Comparison of ENCODE assay signal across 1 cellular context in the genomic region with DNA sequence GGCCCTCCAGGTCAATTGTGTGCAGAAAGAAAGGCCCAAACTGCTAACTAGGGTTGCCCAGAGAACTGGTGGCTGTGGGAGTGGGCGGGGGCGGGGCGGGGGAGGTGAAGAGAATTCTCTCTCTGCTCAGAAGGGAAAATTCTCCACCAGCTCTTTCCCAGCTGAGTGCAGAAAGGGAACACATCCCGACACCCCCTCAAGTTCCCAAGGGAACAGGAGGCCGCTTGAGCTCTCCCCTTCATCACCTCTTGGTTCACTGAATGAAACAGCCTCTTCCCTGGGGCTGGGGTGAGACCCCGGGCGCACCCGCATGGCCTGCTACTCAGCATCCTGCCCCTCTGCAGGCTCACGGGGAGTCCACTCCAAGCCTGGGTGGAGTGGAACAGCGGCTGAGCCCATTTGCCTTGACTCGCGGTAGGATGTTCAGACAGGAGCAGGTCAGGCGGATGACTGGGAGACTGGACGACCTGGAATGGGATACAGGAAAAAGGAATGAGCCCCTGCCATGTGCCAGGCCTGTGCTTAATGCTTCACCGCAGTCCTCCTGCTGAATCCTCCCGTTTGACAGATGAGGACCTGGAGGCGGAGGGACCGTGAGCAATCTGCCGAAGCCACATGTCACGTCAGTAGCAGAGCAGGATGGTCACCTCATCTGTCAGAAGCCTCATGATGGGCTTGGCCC.
A peak's percentile ranks its signal among the peaks of the same experiment; 100 is the strongest.
TF ChIP-seq lines count a peak whose summit lies in the region.

No MANE protein-coding gene starts in this region.

TF ChIP-seq in K562, 482 proteins besides CTCF, POLR2A, EP300 and RAD21 (continued from another document and continues in another):
- TF ChIP-seq, protein P1, sequence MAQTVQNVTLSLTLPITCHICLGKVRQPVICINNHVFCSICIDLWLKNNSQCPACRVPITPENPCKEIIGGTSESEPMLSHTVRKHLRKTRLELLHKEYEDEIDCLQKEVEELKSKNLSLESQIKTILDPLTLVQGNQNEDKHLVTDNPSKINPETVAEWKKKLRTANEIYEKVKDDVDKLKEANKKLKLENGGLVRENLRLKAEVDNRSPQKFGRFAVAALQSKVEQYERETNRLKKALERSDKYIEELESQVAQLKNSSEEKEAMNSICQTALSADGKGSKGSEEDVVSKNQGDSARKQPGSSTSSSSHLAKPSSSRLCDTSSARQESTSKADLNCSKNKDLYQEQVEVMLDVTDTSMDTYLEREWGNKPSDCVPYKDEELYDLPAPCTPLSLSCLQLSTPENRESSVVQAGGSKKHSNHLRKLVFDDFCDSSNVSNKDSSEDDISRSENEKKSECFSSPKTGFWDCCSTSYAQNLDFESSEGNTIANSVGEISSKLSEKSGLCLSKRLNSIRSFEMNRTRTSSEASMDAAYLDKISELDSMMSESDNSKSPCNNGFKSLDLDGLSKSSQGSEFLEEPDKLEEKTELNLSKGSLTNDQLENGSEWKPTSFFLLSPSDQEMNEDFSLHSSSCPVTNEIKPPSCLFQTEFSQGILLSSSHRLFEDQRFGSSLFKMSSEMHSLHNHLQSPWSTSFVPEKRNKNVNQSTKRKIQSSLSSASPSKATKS (CRISPR knock-in tag; IDR thresholded peaks at IDR 0.05), result no peak
- TF ChIP-seq EGR1 (conservative IDR thresholded peaks at IDR 0.05) (peak; percentile 73), CBFA2T2 (conservative IDR thresholded peaks at IDR 0.05) (peak; percentile 80), SMAD4 (CRISPR knock-in tag; conservative IDR thresholded peaks at IDR 0.05) (peak; percentile 55), MTA3 (IDR thresholded peaks at IDR 0.05; ENCODE audit: borderline replicate concordance) (0 out of 2 replicates have a peak, but pooled peaks have one; percentile 54), TOE1 (IDR thresholded peaks at IDR 0.05; ENCODE audit: borderline replicate concordance) (peak; percentile 45; the same call in 1 of the 2 replicates), TOE1 (CRISPR knock-in tag; IDR thresholded peaks at IDR 0.05; ENCODE audit: borderline replicate concordance, low read depth) (no peak), HNRNPK (IDR thresholded peaks at IDR 0.05; ENCODE audit: low read depth, low read length, poor library complexity, severe bottlenecking) (no peak), DPF2 (IDR thresholded peaks at IDR 0.05) (peak; percentile 91), KDM1A (IDR thresholded peaks at IDR 0.05) (peak; percentile 62 to 70; a peak in 3 of 4 replicates), NBN (IDR thresholded peaks at IDR 0.05; ENCODE audit: low read depth) (0 out of 2 replicates have a peak, but pooled peaks have one; percentile 38), RFX5 (IDR thresholded peaks at IDR 0.05; ENCODE audit: low read depth, low read length) (no peak), ATF1 (CRISPR knock-in tag; IDR thresholded peaks at IDR 0.05) (no peak), ATF1 (tag; IDR thresholded peaks at IDR 0.05) (peak; percentile 46; the same call in 1 of the 2 replicates), RFX1 (IDR thresholded peaks at IDR 0.05) (no peak), NFE2 (IDR thresholded peaks at IDR 0.05; ENCODE audit: low read depth) (peak; percentile 44; the same call in 1 of the 2 replicates), SIRT6 (IDR thresholded peaks at IDR 0.05; ENCODE audit: low read depth, low read length) (no peak), TEAD4 (IDR thresholded peaks at IDR 0.05; ENCODE audit: low read length) (peak; percentile 88), TEAD4 (CRISPR knock-in tag; IDR thresholded peaks at IDR 0.05; ENCODE audit: borderline replicate concordance) (no peak), CBFB (CRISPR knock-in tag; IDR thresholded peaks at IDR 0.05) (0 out of 2 replicates have a peak, but pooled peaks have one; percentile 51), FOXK1 (CRISPR knock-in tag; IDR thresholded peaks at IDR 0.05; ENCODE audit: borderline replicate concordance) (no peak), RBBP5 (IDR thresholded peaks at IDR 0.05; ENCODE audit: borderline replicate concordance, insufficient read depth, low read length, poor library complexity, severe bottlenecking) (peak; percentile 26), STAT5A (IDR thresholded peaks at IDR 0.05; ENCODE audit: borderline replicate concordance, low read length) (peak; percentile 63), GABPA (tag; conservative IDR thresholded peaks at IDR 0.05; ENCODE audit: low read depth) (no peak), MCM3 (IDR thresholded peaks at IDR 0.05) (no peak), ZNF668 (CRISPR knock-in tag; IDR thresholded peaks at IDR 0.05) (no peak), ZNF175 (CRISPR knock-in tag; IDR thresholded peaks at IDR 0.05; ENCODE audit: low read depth) (peak; percentile 60; the same call in 1 of the 2 replicates), MTA1 (IDR thresholded peaks at IDR 0.05; ENCODE audit: borderline replicate concordance) (no peak), HDAC1 (IDR thresholded peaks at IDR 0.05) (peak in 1 of 2 experiments; percentile 76; a peak in 1 of 4 replicates), LEF1 (IDR thresholded peaks at IDR 0.05) (0 out of 2 replicates have a peak, but pooled peaks have one; percentile 14), L3MBTL2 (IDR thresholded peaks at IDR 0.05) (peak; percentile 93), ZNF79 (CRISPR knock-in tag; IDR thresholded peaks at IDR 0.05; ENCODE audit: low read depth) (no peak), ZNF263 (CRISPR knock-in tag; IDR thresholded peaks at IDR 0.05; ENCODE audit: borderline replicate concordance) (peak; percentile 95), NRF1 (conservative IDR thresholded peaks at IDR 0.05 in 1 of 2, IDR thresholded peaks at IDR 0.05 in 1 of 2) (peak in 1 of 2 experiments; percentile 41; a peak in 1 of 4 replicates), MYC (IDR thresholded peaks at IDR 0.05; ENCODE audit: low read depth, low read length) (peak; percentile 85), MYC (CRISPR knock-in tag; IDR thresholded peaks at IDR 0.05; ENCODE audit: borderline replicate concordance, low read depth) (no peak), HMG20A (CRISPR knock-in tag; conservative IDR thresholded peaks at IDR 0.05) (no peak)
- TF ChIP-seq, protein P2, sequence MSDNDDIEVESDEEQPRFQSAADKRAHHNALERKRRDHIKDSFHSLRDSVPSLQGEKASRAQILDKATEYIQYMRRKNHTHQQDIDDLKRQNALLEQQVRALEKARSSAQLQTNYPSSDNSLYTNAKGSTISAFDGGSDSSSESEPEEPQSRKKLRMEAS (CRISPR knock-in tag; IDR thresholded peaks at IDR 0.05), result peak; percentile 95
- TF ChIP-seq, protein P3, sequence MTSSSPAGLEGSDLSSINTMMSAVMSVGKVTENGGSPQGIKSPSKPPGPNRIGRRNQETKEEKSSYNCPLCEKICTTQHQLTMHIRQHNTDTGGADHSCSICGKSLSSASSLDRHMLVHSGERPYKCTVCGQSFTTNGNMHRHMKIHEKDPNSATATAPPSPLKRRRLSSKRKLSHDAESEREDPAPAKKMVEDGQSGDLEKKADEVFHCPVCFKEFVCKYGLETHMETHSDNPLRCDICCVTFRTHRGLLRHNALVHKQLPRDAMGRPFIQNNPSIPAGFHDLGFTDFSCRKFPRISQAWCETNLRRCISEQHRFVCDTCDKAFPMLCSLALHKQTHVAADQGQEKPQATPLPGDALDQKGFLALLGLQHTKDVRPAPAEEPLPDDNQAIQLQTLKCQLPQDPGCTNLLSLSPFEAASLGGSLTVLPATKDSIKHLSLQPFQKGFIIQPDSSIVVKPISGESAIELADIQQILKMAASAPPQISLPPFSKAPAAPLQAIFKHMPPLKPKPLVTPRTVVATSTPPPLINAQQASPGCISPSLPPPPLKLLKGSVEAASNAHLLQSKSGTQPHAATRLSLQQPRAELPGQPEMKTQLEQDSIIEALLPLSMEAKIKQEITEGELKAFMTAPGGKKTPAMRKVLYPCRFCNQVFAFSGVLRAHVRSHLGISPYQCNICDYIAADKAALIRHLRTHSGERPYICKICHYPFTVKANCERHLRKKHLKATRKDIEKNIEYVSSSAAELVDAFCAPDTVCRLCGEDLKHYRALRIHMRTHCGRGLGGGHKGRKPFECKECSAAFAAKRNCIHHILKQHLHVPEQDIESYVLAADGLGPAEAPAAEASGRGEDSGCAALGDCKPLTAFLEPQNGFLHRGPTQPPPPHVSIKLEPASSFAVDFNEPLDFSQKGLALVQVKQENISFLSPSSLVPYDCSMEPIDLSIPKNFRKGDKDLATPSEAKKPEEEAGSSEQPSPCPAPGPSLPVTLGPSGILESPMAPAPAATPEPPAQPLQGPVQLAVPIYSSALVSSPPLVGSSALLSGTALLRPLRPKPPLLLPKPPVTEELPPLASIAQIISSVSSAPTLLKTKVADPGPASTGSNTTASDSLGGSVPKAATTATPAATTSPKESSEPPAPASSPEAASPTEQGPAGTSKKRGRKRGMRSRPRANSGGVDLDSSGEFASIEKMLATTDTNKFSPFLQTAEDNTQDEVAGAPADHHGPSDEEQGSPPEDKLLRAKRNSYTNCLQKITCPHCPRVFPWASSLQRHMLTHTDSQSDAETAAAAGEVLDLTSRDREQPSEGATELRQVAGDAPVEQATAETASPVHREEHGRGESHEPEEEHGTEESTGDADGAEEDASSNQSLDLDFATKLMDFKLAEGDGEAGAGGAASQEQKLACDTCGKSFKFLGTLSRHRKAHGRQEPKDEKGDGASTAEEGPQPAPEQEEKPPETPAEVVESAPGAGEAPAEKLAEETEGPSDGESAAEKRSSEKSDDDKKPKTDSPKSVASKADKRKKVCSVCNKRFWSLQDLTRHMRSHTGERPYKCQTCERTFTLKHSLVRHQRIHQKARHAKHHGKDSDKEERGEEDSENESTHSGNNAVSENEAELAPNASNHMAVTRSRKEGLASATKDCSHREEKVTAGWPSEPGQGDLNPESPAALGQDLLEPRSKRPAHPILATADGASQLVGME (CRISPR knock-in tag; IDR thresholded peaks at IDR 0.05), result no peak
- TF ChIP-seq, protein P4, sequence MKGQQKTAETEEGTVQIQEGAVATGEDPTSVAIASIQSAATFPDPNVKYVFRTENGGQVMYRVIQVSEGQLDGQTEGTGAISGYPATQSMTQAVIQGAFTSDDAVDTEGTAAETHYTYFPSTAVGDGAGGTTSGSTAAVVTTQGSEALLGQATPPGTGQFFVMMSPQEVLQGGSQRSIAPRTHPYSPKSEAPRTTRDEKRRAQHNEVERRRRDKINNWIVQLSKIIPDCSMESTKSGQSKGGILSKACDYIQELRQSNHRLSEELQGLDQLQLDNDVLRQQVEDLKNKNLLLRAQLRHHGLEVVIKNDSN (CRISPR knock-in tag; IDR thresholded peaks at IDR 0.05), result 0 out of 2 replicates have a peak, but pooled peaks have one; percentile 38
- TF ChIP-seq, protein P5, sequence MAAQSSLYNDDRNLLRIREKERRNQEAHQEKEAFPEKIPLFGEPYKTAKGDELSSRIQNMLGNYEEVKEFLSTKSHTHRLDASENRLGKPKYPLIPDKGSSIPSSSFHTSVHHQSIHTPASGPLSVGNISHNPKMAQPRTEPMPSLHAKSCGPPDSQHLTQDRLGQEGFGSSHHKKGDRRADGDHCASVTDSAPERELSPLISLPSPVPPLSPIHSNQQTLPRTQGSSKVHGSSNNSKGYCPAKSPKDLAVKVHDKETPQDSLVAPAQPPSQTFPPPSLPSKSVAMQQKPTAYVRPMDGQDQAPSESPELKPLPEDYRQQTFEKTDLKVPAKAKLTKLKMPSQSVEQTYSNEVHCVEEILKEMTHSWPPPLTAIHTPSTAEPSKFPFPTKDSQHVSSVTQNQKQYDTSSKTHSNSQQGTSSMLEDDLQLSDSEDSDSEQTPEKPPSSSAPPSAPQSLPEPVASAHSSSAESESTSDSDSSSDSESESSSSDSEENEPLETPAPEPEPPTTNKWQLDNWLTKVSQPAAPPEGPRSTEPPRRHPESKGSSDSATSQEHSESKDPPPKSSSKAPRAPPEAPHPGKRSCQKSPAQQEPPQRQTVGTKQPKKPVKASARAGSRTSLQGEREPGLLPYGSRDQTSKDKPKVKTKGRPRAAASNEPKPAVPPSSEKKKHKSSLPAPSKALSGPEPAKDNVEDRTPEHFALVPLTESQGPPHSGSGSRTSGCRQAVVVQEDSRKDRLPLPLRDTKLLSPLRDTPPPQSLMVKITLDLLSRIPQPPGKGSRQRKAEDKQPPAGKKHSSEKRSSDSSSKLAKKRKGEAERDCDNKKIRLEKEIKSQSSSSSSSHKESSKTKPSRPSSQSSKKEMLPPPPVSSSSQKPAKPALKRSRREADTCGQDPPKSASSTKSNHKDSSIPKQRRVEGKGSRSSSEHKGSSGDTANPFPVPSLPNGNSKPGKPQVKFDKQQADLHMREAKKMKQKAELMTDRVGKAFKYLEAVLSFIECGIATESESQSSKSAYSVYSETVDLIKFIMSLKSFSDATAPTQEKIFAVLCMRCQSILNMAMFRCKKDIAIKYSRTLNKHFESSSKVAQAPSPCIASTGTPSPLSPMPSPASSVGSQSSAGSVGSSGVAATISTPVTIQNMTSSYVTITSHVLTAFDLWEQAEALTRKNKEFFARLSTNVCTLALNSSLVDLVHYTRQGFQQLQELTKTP (IDR thresholded peaks at IDR 0.05; ENCODE audit: low read depth in 1 of 2, partially characterized antibody in 2 of 2), result no peak
- TF ChIP-seq, protein P6, sequence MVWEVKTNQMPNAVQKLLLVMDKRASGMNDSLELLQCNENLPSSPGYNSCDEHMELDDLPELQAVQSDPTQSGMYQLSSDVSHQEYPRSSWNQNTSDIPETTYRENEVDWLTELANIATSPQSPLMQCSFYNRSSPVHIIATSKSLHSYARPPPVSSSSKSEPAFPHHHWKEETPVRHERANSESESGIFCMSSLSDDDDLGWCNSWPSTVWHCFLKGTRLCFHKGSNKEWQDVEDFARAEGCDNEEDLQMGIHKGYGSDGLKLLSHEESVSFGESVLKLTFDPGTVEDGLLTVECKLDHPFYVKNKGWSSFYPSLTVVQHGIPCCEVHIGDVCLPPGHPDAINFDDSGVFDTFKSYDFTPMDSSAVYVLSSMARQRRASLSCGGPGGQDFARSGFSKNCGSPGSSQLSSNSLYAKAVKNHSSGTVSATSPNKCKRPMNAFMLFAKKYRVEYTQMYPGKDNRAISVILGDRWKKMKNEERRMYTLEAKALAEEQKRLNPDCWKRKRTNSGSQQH (CRISPR knock-in tag; IDR thresholded peaks at IDR 0.05), result no peak
- TF ChIP-seq, protein P7, sequence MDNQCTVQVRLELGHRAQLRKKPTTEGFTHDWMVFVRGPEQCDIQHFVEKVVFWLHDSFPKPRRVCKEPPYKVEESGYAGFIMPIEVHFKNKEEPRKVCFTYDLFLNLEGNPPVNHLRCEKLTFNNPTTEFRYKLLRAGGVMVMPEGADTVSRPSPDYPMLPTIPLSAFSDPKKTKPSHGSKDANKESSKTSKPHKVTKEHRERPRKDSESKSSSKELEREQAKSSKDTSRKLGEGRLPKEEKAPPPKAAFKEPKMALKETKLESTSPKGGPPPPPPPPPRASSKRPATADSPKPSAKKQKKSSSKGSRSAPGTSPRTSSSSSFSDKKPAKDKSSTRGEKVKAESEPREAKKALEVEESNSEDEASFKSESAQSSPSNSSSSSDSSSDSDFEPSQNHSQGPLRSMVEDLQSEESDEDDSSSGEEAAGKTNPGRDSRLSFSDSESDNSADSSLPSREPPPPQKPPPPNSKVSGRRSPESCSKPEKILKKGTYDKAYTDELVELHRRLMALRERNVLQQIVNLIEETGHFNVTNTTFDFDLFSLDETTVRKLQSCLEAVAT (IDR thresholded peaks at IDR 0.05), result peak in 1 of 2 experiments; percentile 54; a peak in 1 of 4 replicates
